8 cellular contexts compared by ENCODE assay signal in genomic region chr3:63911395-63911900, GRCh38. TPM values are rescaled to one million over a fixed set of nuclear protein-coding genes. Genes with fewer than 3 reads are reported as not detected.
A peak's percentile ranks its signal among the peaks of the same experiment; 100 is the strongest.
DNase-seq lines count a peak whose midpoint lies in the region; ATAC-seq, FAIRE-seq and TF ChIP-seq lines count a peak whose summit lies in the region.

No MANE protein-coding gene starts in this region.

- no peak overlapping the region for H3K56ac ChIP-seq in H1 (replicated peaks; ENCODE audit: insufficient read length, low read depth, low read length)

- H2AFZ ChIP-seq in H1 (ENCODE audit: low read length) = no peak overlapping the region

- no peak overlapping the region for H4K8ac ChIP-seq in H1 (ENCODE audit: extremely low read depth, insufficient read depth, low read length)

- H2BK20ac ChIP-seq in H1 (ENCODE audit: low read length) = no peak overlapping the region

- no peak overlapping the region for H3K4ac ChIP-seq in H1 (replicated peaks; ENCODE audit: insufficient read length, low read depth, low read length)

- H3K4me3 ChIP-seq in A673 (ENCODE audit: low read depth, low read length, poor library complexity, severe bottlenecking) = peak overlapping the region; percentile 64
- peak overlapping the region; percentile 66 for H3K4me3 ChIP-seq in NB4 (ENCODE audit: low read depth, low read length)
- peak overlapping the region; percentile 64 to 79 (median 74) for H3K4me3 ChIP-seq in H1 (ENCODE audit: extremely low read depth in 1 of 4, insufficient read depth in 2 of 4, low read depth in 3 of 4, low read length in 4 of 4)
- peak overlapping the region; percentile 65 to 80 for H3K4me3 ChIP-seq in neutrophil (ENCODE audit: low read depth in 1 of 2, low read length in 1 of 2)

- TF ChIP-seq POLR2A in NB4 (IDR thresholded peaks at IDR 0.05; ENCODE audit: extremely low read depth, insufficient read length) = no peak
- TF ChIP-seq POLR2A in H1 (IDR thresholded peaks at IDR 0.05; ENCODE audit: control extremely low read depth in 1 of 2, low read depth in 2 of 2, low read length in 2 of 2) = no peak

- no peak overlapping the region for H2BK12ac ChIP-seq in H1 (ENCODE audit: low read depth, low read length)

- POLR2A ChIA-PET in A673 (lab: Charles Lee; ENCODE audit: low non-redundant PET) = interaction anchor here (0.6 kb wide), 1 partner anchor 13 kb away, joined by 6 read pairs; no protein-coding TSS in a partner anchor
- POLR2A ChIA-PET in H1 (lab: Charles Lee; ENCODE audit: partially characterized antibody) = interaction anchor here (0.8 to 1.8 kb wide), 12 partner anchors 9 to 63 kb away, joined by 3 to 5 read pairs (median 3); no protein-coding TSS in a partner anchor

- ATAC-seq in GM18873 (IDR thresholded peaks at IDR 0.05; ENCODE audit: low FRiP score, unreplicated experiment) = peak; percentile 23

- H2BK120ac ChIP-seq in H1 (replicated peaks; ENCODE audit: low read depth, low read length) = no peak overlapping the region

- no peak for TF ChIP-seq EP300 in H1 (IDR thresholded peaks at IDR 0.05; ENCODE audit: borderline replicate concordance in 1 of 2, low read depth in 2 of 2, low read length in 2 of 2)

- 0 out of 4 replicates have a peak, but pooled peaks cover 0 to 2% of the 10 kb centered on the region in 2 experiments for H3K79me2 ChIP-seq in H1 (ENCODE audit: control insufficient read depth in 1 of 2, insufficient read depth in 2 of 2, low read length in 2 of 2)

- 0 out of 2 replicates have a peak overlapping the region, but pooled peaks have one; percentile 6 for H3K18ac ChIP-seq in H1 (ENCODE audit: extremely low read depth, low read length)

- H3K23me2 ChIP-seq in H1 (ENCODE audit: low read depth, low read length) = peaks cover 6% of the 10 kb centered on the region

- TF ChIP-seq CTCF in A673 (conservative IDR thresholded peaks at IDR 0.05; ENCODE audit: low read depth, low read length) = no peak
- no peak for TF ChIP-seq CTCF in NB4 (IDR thresholded peaks at IDR 0.05; ENCODE audit: low read depth, low read length)
- TF ChIP-seq CTCF in H1 (IDR thresholded peaks at IDR 0.05; ENCODE audit: control extremely low read depth in 1 of 3, insufficient read depth in 1 of 3, low read depth in 1 of 3, low read length in 3 of 3) = no peak
- no peak for TF ChIP-seq CTCF in neutrophil (IDR thresholded peaks at IDR 0.05)

- intact Hi-C loops in A673 (cut with micrococcal nuclease; ENCODE audit: unreplicated experiment) = no loop called here

- H3K4me2 ChIP-seq in H1 (ENCODE audit: insufficient read depth in 1 of 2, low read depth in 2 of 2, low read length in 2 of 2) = peak overlapping the region; percentile 80 to 93

- CTCF ChIA-PET in A673 (lab: Charles Lee) (no interaction called here), H1 (lab: Charles Lee; ENCODE audit: partially characterized antibody) (interaction anchor here (0.9 kb wide), 1 partner anchor 32 kb away, joined by 3 read pairs; no protein-coding TSS in a partner anchor)

- no peak overlapping the region for H4K5ac ChIP-seq in H1 (ENCODE audit: insufficient read length, low read depth, low read length)

- no peaks in the 10 kb centered on the region for H3K27me3 ChIP-seq in A673 (replicated peaks; ENCODE audit: insufficient read depth, low read depth, low read length, poor library complexity)
- no peaks in the 10 kb centered on the region for H3K27me3 ChIP-seq in H1 (replicated peaks in 1 of 4; ENCODE audit: control insufficient read depth in 3 of 4, extremely low read depth in 1 of 4, insufficient read depth in 3 of 4, low read length in 3 of 4)
- no peaks in the 10 kb centered on the region for H3K27me3 ChIP-seq in neutrophil

- FAIRE-seq in H1 (lab: Jason Lieb, UNC) = no peak

- no TSS peak for BruUV-seq in A673 (replicated peaks; lab: Mats Ljungman, UMichigan)

- WGBS in H1 (ENCODE audit: extremely low coverage in 1 of 2, insufficient coverage in 1 of 2, insufficient read length in 1 of 2, insufficient replicate concordance in 2 of 2, low coverage in 1 of 2, low lambda C conversion rate in 2 of 2, missing lambda C conversion rate in 1 of 2), 2 experiments = 5% methylated on average over 24 of the region's 24 CpGs; no CpG with 5 or more reads in 1 of the 2 experiments

- H3K79me1 ChIP-seq in H1 (ENCODE audit: low read depth, low read length) = no peaks in the 10 kb centered on the region

- peak overlapping the region; percentile 26 to 52 (median 34); a peak in 3 of 7 replicates for H3K9ac ChIP-seq in H1 (replicated peaks in 1 of 4; ENCODE audit: extremely low read depth in 1 of 4, low read depth in 3 of 4, low read length in 3 of 4)

- DNase-seq in A673 (ENCODE audit: low spot score) (no peak), NB4 (ENCODE audit: low read depth) (no peak), H1 (ENCODE audit: low read depth in 1 of 2, low spot score in 2 of 2) (no peak), NCI-H69 (lab: John Stamatoyannopoulos, UW) (no peak), NCI-H1694 treated with DMSO at 0.1 percent for 48 hours (lab: John Stamatoyannopoulos, UW) (no peak), DMS79 (lab: John Stamatoyannopoulos, UW) (no peak)

- H4K91ac ChIP-seq in H1 (replicated peaks; ENCODE audit: insufficient read length, low read length) = no peak overlapping the region

- peaks cover 0 to 1% of the 10 kb centered on the region in 2 experiments for H4K20me1 ChIP-seq in H1 (replicated peaks in 1 of 2; ENCODE audit: control insufficient read depth in 1 of 2, insufficient read depth in 2 of 2, low read length in 2 of 2)

- H2AK5ac ChIP-seq in H1 (ENCODE audit: low read depth, low read length) = no peak overlapping the region

- H3K9me3 ChIP-seq in A673 (ENCODE audit: low read depth, low read length, poor library complexity, severe bottlenecking) (no peaks in the 10 kb centered on the region), H1 (ENCODE audit: insufficient read depth in 2 of 2, low read depth in 1 of 2, low read length in 1 of 2) (no peaks in the 10 kb centered on the region), neutrophil (no peaks in the 10 kb centered on the region)

- no peak for TF ChIP-seq RAD21 in H1 (IDR thresholded peaks at IDR 0.05 in 1 of 2, conservative IDR thresholded peaks at IDR 0.05 in 1 of 2; ENCODE audit: low read depth in 2 of 2, low read length in 2 of 2)

- H3K23ac ChIP-seq in H1 (ENCODE audit: insufficient read length) = no peak overlapping the region

- no peak overlapping the region; the same call in 1 of the 2 replicates for H2BK5ac ChIP-seq in H1 (ENCODE audit: low read depth, low read length)

- H3K14ac ChIP-seq in H1 (ENCODE audit: insufficient read length) = no peak overlapping the region

- H3K27ac ChIP-seq in A673 (ENCODE audit: low read depth, low read length, poor library complexity, severe bottlenecking) (peak overlapping the region; percentile 80), H1 (ENCODE audit: low read depth, low read length) (no peak overlapping the region), neutrophil (peak overlapping the region; percentile 98)

- no peak overlapping the region for H2BK15ac ChIP-seq in H1 (ENCODE audit: low read length)

- H3K36me3 ChIP-seq in A673 (ENCODE audit: insufficient read depth, low read length, poor library complexity, severe bottlenecking) (no peaks in the 10 kb centered on the region), H1 (ENCODE audit: control insufficient read depth in 2 of 4, insufficient read depth in 4 of 4, low read length in 3 of 4) (no peaks in the 10 kb centered on the region), neutrophil (peaks cover 17% of the 10 kb centered on the region)

- H3K4me1 ChIP-seq in A673 (ENCODE audit: insufficient read depth, low read length, poor library complexity, severe bottlenecking) (no peaks in the 10 kb centered on the region), H1 (replicated peaks in 1 of 4; ENCODE audit: control insufficient read depth in 3 of 4, insufficient read depth in 4 of 4, low read length in 3 of 4) (peaks cover 0 to 2% (median 0%) of the 10 kb centered on the region in 4 experiments; a peak in 3 of 7 replicates), neutrophil (ENCODE audit: control insufficient read depth in 1 of 2, insufficient read depth in 1 of 2, low read depth in 1 of 2, low read length in 1 of 2) (peaks cover 38 to 44% of the 10 kb centered on the region in 2 experiments)

TF ChIP-seq in H1, 55 proteins besides CTCF, POLR2A, EP300 and RAD21 (continues in another document):
- TF ChIP-seq GABPA (IDR thresholded peaks at IDR 0.05; ENCODE audit: borderline replicate concordance, insufficient read depth, low read length) (no peak), SP4 (IDR thresholded peaks at IDR 0.05; ENCODE audit: low read length) (no peak)

RNA-seq across cellular contexts. Expression of gene SCAANT1, which starts 0.7 kb away (rescaled TPM):
- total RNA-seq in A673 (2021) = not detected in 2 replicates
- not detected in 2 replicates for total RNA-seq in H1 (2021; fragmentation: NEBNext Ultra II Directional; extraction: Animal tissue kit (Norgen Biotek cat#: 25700))
- not detected in 2 replicates for polyA plus RNA-seq in H1 (2011; rRNA removed)
- not detected for polyA plus RNA-seq in H1 (2011; cell fraction: cytosol; rRNA removed)
- not detected for polyA plus RNA-seq in H1 (2011; cell fraction: nucleus; rRNA removed)
- 2.2 to 4.2 TPM in 2 of 4 replicates, not detected in the others for polyA plus RNA-seq in H1 (2012, experiment 1 of 2)
- not detected for polyA plus RNA-seq in H1 (2012, experiment 2 of 2)
- not detected for polyA plus RNA-seq in H1 (2013, experiment 1 of 2)
- not detected for polyA plus RNA-seq in H1 (2013, experiment 2 of 2)
- not detected in 2 replicates for polyA minus RNA-seq in H1 (2011; rRNA and poly(A)+ RNA removed)
- polyA minus RNA-seq in H1 (2011; cell fraction: cytosol; rRNA and poly(A)+ RNA removed) = not detected
- polyA minus RNA-seq in H1 (2011; cell fraction: nucleus; rRNA and poly(A)+ RNA removed) = 7.7 TPM

RNA-seq across cellular contexts. Expression of gene ATXN7, which starts 47.8 kb away (rescaled TPM):
- 11.3 and 13.8 TPM in 2 replicates for total RNA-seq in A673 (2021)
- total RNA-seq in H1 (2021; fragmentation: NEBNext Ultra II Directional; extraction: Animal tissue kit (Norgen Biotek cat#: 25700)) = 15.5 and 18.0 TPM in 2 replicates
- polyA plus RNA-seq in H1 (2011; rRNA removed) = 16.8 and 17.1 TPM in 2 replicates
- polyA plus RNA-seq in H1 (2011; cell fraction: cytosol; rRNA removed) = 10.8 TPM
- polyA plus RNA-seq in H1 (2011; cell fraction: nucleus; rRNA removed) = 46.4 TPM
- 4.7 to 10.0 TPM (median 7.5 TPM) in 4 replicates for polyA plus RNA-seq in H1 (2012, experiment 1 of 2)
- polyA plus RNA-seq in H1 (2012, experiment 2 of 2) = 1.00 TPM
- 11.5 TPM for polyA plus RNA-seq in H1 (2013, experiment 1 of 2)
- polyA plus RNA-seq in H1 (2013, experiment 2 of 2) = 9.5 TPM
- 63.0 and 89.5 TPM in 2 replicates for polyA minus RNA-seq in H1 (2011; rRNA and poly(A)+ RNA removed)
- polyA minus RNA-seq in H1 (2011; cell fraction: cytosol; rRNA and poly(A)+ RNA removed) = 17.6 TPM
- polyA minus RNA-seq in H1 (2011; cell fraction: nucleus; rRNA and poly(A)+ RNA removed) = 96.8 TPM

RNA-seq across cellular contexts. Expression of gene THOC7, which starts 47.8 kb away (rescaled TPM):
- 37.3 and 41.4 TPM in 2 replicates for total RNA-seq in A673 (2021)
- total RNA-seq in H1 (2021; fragmentation: NEBNext Ultra II Directional; extraction: Animal tissue kit (Norgen Biotek cat#: 25700)) = 69.5 and 74.0 TPM in 2 replicates
- polyA plus RNA-seq in H1 (2011; rRNA removed) = 9.0 and 18.7 TPM in 2 replicates
- polyA plus RNA-seq in H1 (2011; cell fraction: cytosol; rRNA removed) = 32.5 TPM
- polyA plus RNA-seq in H1 (2011; cell fraction: nucleus; rRNA removed) = 9.3 TPM
- polyA plus RNA-seq in H1 (2012, experiment 1 of 2) = 40.1 to 59.8 TPM (median 43.0 TPM) in 4 replicates
- 25.1 TPM for polyA plus RNA-seq in H1 (2012, experiment 2 of 2)
- polyA plus RNA-seq in H1 (2013, experiment 1 of 2) = 68.1 TPM
- 69.7 TPM for polyA plus RNA-seq in H1 (2013, experiment 2 of 2)
- polyA minus RNA-seq in H1 (2011; rRNA and poly(A)+ RNA removed) = 7.0 and 11.6 TPM in 2 replicates
- polyA minus RNA-seq in H1 (2011; cell fraction: cytosol; rRNA and poly(A)+ RNA removed) = 8.0 TPM
- 10.4 TPM for polyA minus RNA-seq in H1 (2011; cell fraction: nucleus; rRNA and poly(A)+ RNA removed)
